ENCODE assay signal across 14 cellular contexts in genomic region chr7:29488203-29488970, GRCh38.
DNase-seq lines count a peak whose midpoint lies in the region; ATAC-seq and TF ChIP-seq lines count a peak whose summit lies in the region.
"Had no signal": no experiment of that assay in that cellular context is flagged by ENCODE, and none has a peak within 500 bp of the region (broad histone marks: within the 10 kb centered on the region; RNA-seq: fewer than 3 reads in every experiment).

No MANE protein-coding gene starts in this region.

- no peak overlapping the region for H3K9ac ChIP-seq in mammary epithelial cell (ENCODE audit: insufficient read depth, low read length)

- H3K9me3 ChIP-seq in mammary epithelial cell (replicated peaks; ENCODE audit: insufficient read depth, low read length), result no peaks in the 10 kb centered on the region
- no peaks in the 10 kb centered on the region for H3K9me3 ChIP-seq in upper lobe of right lung

- no peaks in the 10 kb centered on the region for H3K36me3 Mint-ChIP-seq in osteocyte (ENCODE audit: unreplicated experiment)
- no peaks in the 10 kb centered on the region for H3K36me3 Mint-ChIP-seq in natural killer cell treated with Interleukin-12 subunit alpha and Interleukin-12 subunit beta and Interleukin-15 and Interleukin-18, amount 100 ng/mL, for 72 hours
- no peaks in the 10 kb centered on the region for H3K36me3 Mint-ChIP-seq in activated T-helper 1 cell treated with anti-CD3 and anti-CD28 coated beads, Interleukin-12 subunit alpha, Interleukin-12 subunit beta, Interleukin-2, Interleukin-4 antibody, amounts not matched to agents 30 ng/mL and 10 ng/mL and 1 ng/mL, durations not matched to agents 14 hours and 24 hours and 36 hours (ENCODE audit: low read depth)
- H3K36me3 Mint-ChIP-seq: CD4-positive, CD25-positive, alpha-beta regulatory T cell; stimulated activated memory B cell treated with anti-CD40 and anti-IgM and Interleukin-4, amounts not matched to agents 10 μg/mL and 1 μg/mL and 100 μg/mL, for 72 hours had no signal

- H3K4me2 ChIP-seq in mammary epithelial cell (ENCODE audit: insufficient read depth, low read depth, low read length), result peak overlapping the region; percentile 38

- H3K4me1 ChIP-seq in mammary epithelial cell (ENCODE audit: insufficient read depth, low read length) (peaks cover 14% of the 10 kb centered on the region), upper lobe of right lung (no peaks in the 10 kb centered on the region)

- WGBS in mammary epithelial cell (ENCODE audit: low coverage, missing lambda C conversion rate), result 54% methylated on average over 8 of the region's 8 CpGs

- no peaks in the 10 kb centered on the region for H3K79me2 ChIP-seq in mammary epithelial cell (ENCODE audit: insufficient read depth, low read length)

- H3K4me3 Mint-ChIP-seq in osteocyte (ENCODE audit: unreplicated experiment), result peak overlapping the region; percentile 12
- no peak overlapping the region for H3K4me3 Mint-ChIP-seq in natural killer cell treated with Interleukin-12 subunit alpha and Interleukin-12 subunit beta and Interleukin-15 and Interleukin-18, amount 100 ng/mL, for 72 hours
- H3K4me3 Mint-ChIP-seq in activated T-helper 1 cell treated with anti-CD3 and anti-CD28 coated beads, Interleukin-12 subunit alpha, Interleukin-12 subunit beta, Interleukin-2, Interleukin-4 antibody, amounts not matched to agents 30 ng/mL and 10 ng/mL and 1 ng/mL, durations not matched to agents 14 hours and 24 hours and 36 hours, result no peak overlapping the region
- H3K4me3 Mint-ChIP-seq: activated CD4-positive, alpha-beta T cell treated with anti-CD3 and anti-CD28 coated beads, Interleukin-2, amount 10 ng/mL, durations not matched to agents 24 days and 14 days; stimulated activated memory B cell treated with anti-CD40 and anti-IgM and Interleukin-4, amounts not matched to agents 10 μg/mL and 1 μg/mL and 100 μg/mL, for 72 hours; T-helper 2 cell treated with Interferon-gamma antibody and Interleukin-4, amounts not matched to agents 5 μg/mL and 100 μg/mL, for 36 hours had no signal

- H3K27ac Mint-ChIP-seq in osteocyte (ENCODE audit: unreplicated experiment), result peak overlapping the region; percentile 79
- H3K27ac Mint-ChIP-seq in natural killer cell treated with Interleukin-12 subunit alpha and Interleukin-12 subunit beta and Interleukin-15 and Interleukin-18, amount 100 ng/mL, for 72 hours, result peak overlapping the region in 1 of 2 donors; percentile 38
- H3K27ac Mint-ChIP-seq in activated T-helper 1 cell treated with anti-CD3 and anti-CD28 coated beads, Interleukin-12 subunit alpha, Interleukin-12 subunit beta, Interleukin-2, Interleukin-4 antibody, amounts not matched to agents 30 ng/mL and 10 ng/mL and 1 ng/mL, durations not matched to agents 14 hours and 24 hours and 36 hours, result no peak overlapping the region
- H3K27ac Mint-ChIP-seq: activated CD4-positive, alpha-beta T cell treated with anti-CD3 and anti-CD28 coated beads, Interleukin-2, amount 10 ng/mL, durations not matched to agents 24 days and 14 days; CD4-positive, CD25-positive, alpha-beta regulatory T cell; stimulated activated memory B cell treated with anti-CD40 and anti-IgM and Interleukin-4, amounts not matched to agents 10 μg/mL and 1 μg/mL and 100 μg/mL, for 72 hours; T-helper 2 cell treated with Interferon-gamma antibody and Interleukin-4, amounts not matched to agents 5 μg/mL and 100 μg/mL, for 36 hours had no signal

- BruUV-seq in mammary epithelial cell (replicated peaks; lab: Mats Ljungman, UMichigan), result no TSS peak

- H3K4me1 Mint-ChIP-seq in osteocyte (ENCODE audit: unreplicated experiment), result peaks cover 36% of the 10 kb centered on the region
- peaks cover 0 to 7% of the 10 kb centered on the region in 2 donors for H3K4me1 Mint-ChIP-seq in natural killer cell treated with Interleukin-12 subunit alpha and Interleukin-12 subunit beta and Interleukin-15 and Interleukin-18, amount 100 ng/mL, for 72 hours (ENCODE audit: low read depth in 2 of 2)
- H3K4me1 Mint-ChIP-seq in activated T-helper 1 cell treated with anti-CD3 and anti-CD28 coated beads, Interleukin-12 subunit alpha, Interleukin-12 subunit beta, Interleukin-2, Interleukin-4 antibody, amounts not matched to agents 30 ng/mL and 10 ng/mL and 1 ng/mL, durations not matched to agents 14 hours and 24 hours and 36 hours (ENCODE audit: low read depth), result no peaks in the 10 kb centered on the region
- H3K4me1 Mint-ChIP-seq: activated CD4-positive, alpha-beta T cell treated with anti-CD3 and anti-CD28 coated beads, Interleukin-2, amount 10 ng/mL, durations not matched to agents 24 days and 14 days; CD4-positive, CD25-positive, alpha-beta regulatory T cell had no signal

- no peaks in the 10 kb centered on the region for H3K9me3 Mint-ChIP-seq in osteocyte (ENCODE audit: unreplicated experiment)
- H3K9me3 Mint-ChIP-seq in natural killer cell treated with Interleukin-12 subunit alpha and Interleukin-12 subunit beta and Interleukin-15 and Interleukin-18, amount 100 ng/mL, for 72 hours, result no peaks in the 10 kb centered on the region
- no peaks in the 10 kb centered on the region for H3K9me3 Mint-ChIP-seq in activated T-helper 1 cell treated with anti-CD3 and anti-CD28 coated beads, Interleukin-12 subunit alpha, Interleukin-12 subunit beta, Interleukin-2, Interleukin-4 antibody, amounts not matched to agents 30 ng/mL and 10 ng/mL and 1 ng/mL, durations not matched to agents 14 hours and 24 hours and 36 hours
- H3K9me3 Mint-ChIP-seq: activated CD4-positive, alpha-beta T cell treated with anti-CD3 and anti-CD28 coated beads, Interleukin-2, amount 10 ng/mL, durations not matched to agents 24 days and 14 days; CD4-positive, CD25-positive, alpha-beta regulatory T cell; stimulated activated memory B cell treated with anti-CD40 and anti-IgM and Interleukin-4, amounts not matched to agents 10 μg/mL and 1 μg/mL and 100 μg/mL, for 72 hours; T-helper 2 cell treated with Interferon-gamma antibody and Interleukin-4, amounts not matched to agents 5 μg/mL and 100 μg/mL, for 36 hours had no signal

- no peak for TF ChIP-seq CTCF in mammary epithelial cell (conservative IDR thresholded peaks at IDR 0.05 in 1 of 2, IDR thresholded peaks at IDR 0.05 in 1 of 2; ENCODE audit: extremely low read depth in 1 of 2, insufficient read depth in 1 of 2, low read depth in 1 of 2, low read length in 2 of 2)
- no peak for TF ChIP-seq CTCF in osteocyte (IDR thresholded peaks at IDR 0.05)
- no peak for TF ChIP-seq CTCF in upper lobe of right lung (IDR thresholded peaks at IDR 0.05)

- ATAC-seq in left cardiac atrium (peak; percentile 28 to 39), upper lobe of right lung (peak; percentile 17)
- ATAC-seq in natural killer cell treated with Interleukin-12 subunit alpha and Interleukin-12 subunit beta and Interleukin-15 and Interleukin-18, amount 100 ng/mL, for 72 hours, result no peak
- ATAC-seq: stimulated activated memory B cell treated with anti-CD40 and anti-IgM and Interleukin-4, amounts not matched to agents 10 μg/mL and 1 μg/mL and 100 μg/mL, for 72 hours had no signal

- H3K27me3 ChIP-seq in mammary epithelial cell (ENCODE audit: insufficient read depth, low read length), result no peaks in the 10 kb centered on the region
- no peaks in the 10 kb centered on the region for H3K27me3 ChIP-seq in upper lobe of right lung

- DNase-seq in mammary epithelial cell (no peak), left cardiac atrium (no peak), osteocyte (ENCODE audit: extremely low spot score, unreplicated experiment) (no peak), upper lobe of right lung (no peak), NAMALWA (ENCODE audit: low spot score) (no peak)
- no peak for DNase-seq in natural killer cell treated with Interleukin-12 subunit alpha and Interleukin-12 subunit beta and Interleukin-15 and Interleukin-18, amount 100 ng/mL, for 72 hours (ENCODE audit: low spot score)
- no peak for DNase-seq in activated T-helper 1 cell treated with anti-CD3 and anti-CD28 coated beads, Interleukin-12 subunit alpha, Interleukin-12 subunit beta, Interleukin-2, Interleukin-4 antibody, amounts not matched to agents 30 ng/mL and 10 ng/mL and 1 ng/mL, durations not matched to agents 14 hours and 24 hours and 36 hours (ENCODE audit: low spot score)
- DNase-seq: activated CD4-positive, alpha-beta T cell treated with anti-CD3 and anti-CD28 coated beads, Interleukin-2, amount 10 ng/mL, durations not matched to agents 24 days and 14 days; CD4-positive, CD25-positive, alpha-beta regulatory T cell; NCI-H1694 treated with DMSO at 0.1 percent for 48 hours; stimulated activated CD4-positive, alpha-beta T cell treated with anti-CD3 and anti-CD28 coated beads, Interleukin-4, amount 100 ng/mL, for 4 hours had no signal

- H3K27me3 Mint-ChIP-seq in osteocyte (ENCODE audit: unreplicated experiment), result no peaks in the 10 kb centered on the region
- no peaks in the 10 kb centered on the region for H3K27me3 Mint-ChIP-seq in natural killer cell treated with Interleukin-12 subunit alpha and Interleukin-12 subunit beta and Interleukin-15 and Interleukin-18, amount 100 ng/mL, for 72 hours
- H3K27me3 Mint-ChIP-seq in activated T-helper 1 cell treated with anti-CD3 and anti-CD28 coated beads, Interleukin-12 subunit alpha, Interleukin-12 subunit beta, Interleukin-2, Interleukin-4 antibody, amounts not matched to agents 30 ng/mL and 10 ng/mL and 1 ng/mL, durations not matched to agents 14 hours and 24 hours and 36 hours (ENCODE audit: insufficient read depth), result peaks cover 5% of the 10 kb centered on the region
- H3K27me3 Mint-ChIP-seq: activated CD4-positive, alpha-beta T cell treated with anti-CD3 and anti-CD28 coated beads, Interleukin-2, amount 10 ng/mL, durations not matched to agents 24 days and 14 days; CD4-positive, CD25-positive, alpha-beta regulatory T cell had no signal

- peak overlapping the region; percentile 25 for H2AFZ ChIP-seq in mammary epithelial cell (ENCODE audit: low read depth, low read length)

- intact Hi-C loops in mammary epithelial cell (cut with micrococcal nuclease) (no loop called here), left cardiac atrium (cut with DNase I) (no loop called here), upper lobe of right lung (cut with DNase I) (no loop called here)
- intact Hi-C loops in activated T-helper 1 cell treated with anti-CD3 and anti-CD28 coated beads, Interleukin-12 subunit alpha, Interleukin-12 subunit beta, Interleukin-2, Interleukin-4 antibody, amounts not matched to agents 30 ng/mL and 10 ng/mL and 1 ng/mL, durations not matched to agents 14 hours and 24 hours and 36 hours (cut with micrococcal nuclease), result no loop called here

- CTCF ChIA-PET in mammary epithelial cell (lab: Charles Lee; ENCODE audit: low non-redundant PET), result no interaction called here

- H3K4me3 ChIP-seq in mammary epithelial cell (replicated peaks in 1 of 3; ENCODE audit: insufficient read depth in 1 of 3, low read depth in 2 of 3, low read length in 3 of 3) (no peak overlapping the region), upper lobe of right lung (no peak overlapping the region)

- dilution Hi-C loops in mammary epithelial cell (cut with HindIII; ENCODE audit: low sequenced_read_pairs), result no loop called here

- no peaks in the 10 kb centered on the region for H4K20me1 ChIP-seq in mammary epithelial cell (ENCODE audit: insufficient read depth, low read length)

- H3K36me3 ChIP-seq in mammary epithelial cell (ENCODE audit: insufficient read depth, low read length) (no peaks in the 10 kb centered on the region), upper lobe of right lung (no peaks in the 10 kb centered on the region)

- in situ Hi-C loops in mammary epithelial cell (cut with MboI; ENCODE audit: low sequenced_read_pairs in 2 of 2), result no loop called here

- H3K27ac ChIP-seq in mammary epithelial cell (ENCODE audit: insufficient read depth, low read depth, low read length), result no peak overlapping the region
- peak overlapping the region; percentile 40 for H3K27ac ChIP-seq in upper lobe of right lung
- H3K27ac ChIP-seq: RWPE1 had no signal

Comparison
In these comparisons a context has a peak if more than half of its experiments do, and no peak if none do; other contexts are left out.
1. ATAC-seq: peak in left cardiac atrium (2 of 2) and upper lobe of right lung (single experiment); none in natural killer cell treated with Interleukin-12 subunit alpha and Interleukin-12 subunit beta and Interleukin-15 and Interleukin-18, amount 100 ng/mL, for 72 hours (0 of 2).